Comparison of ENCODE assay signal across 9 cellular contexts in genomic region chr7:148564275-148564951, GRCh38. TPM values are rescaled to one million over a fixed set of nuclear protein-coding genes. Genes with fewer than 3 reads are reported as not detected.
DNase-seq lines count a peak whose midpoint lies in the region; ATAC-seq and TF ChIP-seq lines count a peak whose summit lies in the region.
"Not testable (repeated sequence)": the region's sequence is repeated elsewhere in the genome, so short reads cannot be mapped to it uniquely, and the experiment has no call there.
"Had no signal": no experiment of that assay in that cellular context is flagged by ENCODE, and none has a peak within 500 bp of the region (broad histone marks: within the 10 kb centered on the region; RNA-seq: fewer than 3 reads in every experiment).

No MANE protein-coding gene starts in this region.

- H3K4me3 ChIP-seq in GM12864 (ENCODE audit: low read depth, low read length): not testable (repeated sequence)
- H3K4me3 ChIP-seq in effector memory CD4-positive, alpha-beta T cell (ENCODE audit: insufficient read depth, low read depth, low read length, poor library complexity, severe bottlenecking): peak overlapping the region; percentile 11
- H3K4me3 ChIP-seq in mesenchymal stem cell (ENCODE audit: insufficient read depth in 1 of 2, low read depth in 1 of 2, low read length in 2 of 2): peak overlapping the region in 1 of 2 experiments; percentile 48

- not testable (repeated sequence) for TF ChIP-seq CTCF in GM12864 (IDR thresholded peaks at IDR 0.05; ENCODE audit: low read depth, low read length, missing control alignments)

- H2BK5ac ChIP-seq in mesenchymal stem cell (ENCODE audit: low read depth, low read length, poor library complexity, severe bottlenecking): not testable (repeated sequence)

- not testable (repeated sequence) for H3K14ac ChIP-seq in mesenchymal stem cell (ENCODE audit: low read length in 2 of 2)

- not testable (repeated sequence) for H2BK15ac ChIP-seq in mesenchymal stem cell (ENCODE audit: low read depth, poor library complexity, severe bottlenecking)

- H3K27me3 ChIP-seq in effector memory CD4-positive, alpha-beta T cell (replicated peaks; ENCODE audit: control insufficient read depth, insufficient read depth, low read length, poor library complexity, severe bottlenecking); mesenchymal stem cell (ENCODE audit: control insufficient read depth in 1 of 2, insufficient read depth in 1 of 2, low read length in 2 of 2): not testable (repeated sequence)

- H3K9ac ChIP-seq in mesenchymal stem cell (ENCODE audit: low read length): peak overlapping the region; percentile 76

- peak overlapping the region; percentile 29 for H3K4me3 Mint-ChIP-seq in activated CD4-positive, alpha-beta memory T cell treated with anti-CD3 and anti-CD28 coated beads, Interleukin-2, amount 10 ng/mL, durations not matched to agents 7 days and 5 days

- not testable (repeated sequence) for H3K18ac ChIP-seq in mesenchymal stem cell (ENCODE audit: low read depth in 1 of 2, low read length in 2 of 2)

- not testable (repeated sequence) for H3K23ac ChIP-seq in mesenchymal stem cell (ENCODE audit: low read length in 2 of 2)

- ATAC-seq in GM21447 (IDR thresholded peaks at IDR 0.05; ENCODE audit: unreplicated experiment): peak; percentile 81
- ATAC-seq in HG03108 (IDR thresholded peaks at IDR 0.05; ENCODE audit: unreplicated experiment): peak; percentile 83

- not testable (repeated sequence) for H2BK12ac ChIP-seq in mesenchymal stem cell (ENCODE audit: low read length in 2 of 2)

- H3K27me3 Mint-ChIP-seq in activated CD4-positive, alpha-beta memory T cell treated with anti-CD3 and anti-CD28 coated beads, Interleukin-2, amount 10 ng/mL, durations not matched to agents 7 days and 5 days: not testable (repeated sequence)

- peaks cover 22% of the 10 kb centered on the region for H3K4me1 Mint-ChIP-seq in activated CD4-positive, alpha-beta memory T cell treated with anti-CD3 and anti-CD28 coated beads, Interleukin-2, amount 10 ng/mL, durations not matched to agents 7 days and 5 days

- H3K36me3 ChIP-seq in effector memory CD4-positive, alpha-beta T cell (ENCODE audit: control insufficient read depth, insufficient read depth, low read length); mesenchymal stem cell (ENCODE audit: control insufficient read depth in 1 of 2, insufficient read depth in 2 of 2, low read depth in 1 of 2, low read length in 2 of 2): not testable (repeated sequence)

- H2AFZ ChIP-seq in mesenchymal stem cell (ENCODE audit: low read depth, low read length): not testable (repeated sequence)

- H3K9me3 ChIP-seq in effector memory CD4-positive, alpha-beta T cell (ENCODE audit: control insufficient read depth, low read length): not testable (repeated sequence)
- peaks cover 18% of the 10 kb centered on the region for H3K9me3 ChIP-seq in mesenchymal stem cell (ENCODE audit: control insufficient read depth, low read length)

- not testable (repeated sequence) for H4K8ac ChIP-seq in mesenchymal stem cell (ENCODE audit: low read length)

- CTCF ChIA-PET in activated CD4-positive, alpha-beta memory T cell treated with anti-CD3 and anti-CD28 coated beads, Interleukin-2, amount 10 ng/mL, durations not matched to agents 7 days and 5 days (lab: Charles Lee): interaction anchor here (0.8 to 4.3 kb wide), 6 partner anchors 11 to 441 kb away, joined by 3 to 36 read pairs (median 4); no protein-coding TSS in a partner anchor

- not testable (repeated sequence) for H3K4me2 ChIP-seq in mesenchymal stem cell (ENCODE audit: low read length, poor library complexity, severe bottlenecking)

- DNase-seq in GM12864 (ENCODE audit: low read depth) (peak; percentile 19), mesenchymal stem cell (peak; percentile 12)
- peak; percentile 70 for DNase-seq in NK-92 treated with Interleukin-12 subunit alpha and Interleukin-12 subunit beta, amount 100 ng/mL, for 24 hours (lab: John Stamatoyannopoulos, UW)
- peak; percentile 49 for DNase-seq in activated CD4-positive, alpha-beta memory T cell treated with anti-CD3 and anti-CD28 coated beads, Interleukin-2, amount 10 ng/mL, durations not matched to agents 7 days and 5 days
- not testable (repeated sequence) for DNase-seq in effector memory CD4-positive, alpha-beta T cell
- DNase-seq in stimulated activated CD8-positive, alpha-beta memory T cell treated with anti-CD3 and anti-CD28 coated beads, Interleukin-7, amount 100 ng/mL, for 48 hours (ENCODE audit: extremely low read depth in 1 of 2, low read depth in 1 of 2): peak; percentile 19 to 48

- H3K27ac Mint-ChIP-seq in activated CD4-positive, alpha-beta memory T cell treated with anti-CD3 and anti-CD28 coated beads, Interleukin-2, amount 10 ng/mL, durations not matched to agents 7 days and 5 days: peak overlapping the region; percentile 89

- not testable (repeated sequence) for H2AK5ac ChIP-seq in mesenchymal stem cell (ENCODE audit: low read length, severe bottlenecking)

- peaks cover 17% of the 10 kb centered on the region for H3K9me3 Mint-ChIP-seq in activated CD4-positive, alpha-beta memory T cell treated with anti-CD3 and anti-CD28 coated beads, Interleukin-2, amount 10 ng/mL, durations not matched to agents 7 days and 5 days

- not testable (repeated sequence) for H4K91ac ChIP-seq in mesenchymal stem cell (ENCODE audit: low read length)

- H3K36me3 Mint-ChIP-seq in activated CD4-positive, alpha-beta memory T cell treated with anti-CD3 and anti-CD28 coated beads, Interleukin-2, amount 10 ng/mL, durations not matched to agents 7 days and 5 days (ENCODE audit: low read depth): peaks cover 15% of the 10 kb centered on the region

- not testable (repeated sequence) for H3K4me1 ChIP-seq in effector memory CD4-positive, alpha-beta T cell (ENCODE audit: control insufficient read depth, insufficient read depth, low read length, poor library complexity, severe bottlenecking); mesenchymal stem cell (ENCODE audit: control insufficient read depth, insufficient read depth, low read depth, low read length)

- POLR2A ChIA-PET in activated CD4-positive, alpha-beta memory T cell treated with anti-CD3 and anti-CD28 coated beads, Interleukin-2, amount 10 ng/mL, durations not matched to agents 7 days and 5 days (lab: Charles Lee): interaction anchor here (0.6 to 1.8 kb wide), 9 partner anchors 9 to 502 kb away, joined by 3 to 5 read pairs (median 4); partner anchors contain the start of gene CUL1

- not testable (repeated sequence) for H2BK120ac ChIP-seq in mesenchymal stem cell (ENCODE audit: low read depth, low read length)

- WGBS in mesenchymal stem cell: 70% methylated on average over 3 of the region's 4 CpGs

- H3K79me1 ChIP-seq in mesenchymal stem cell (replicated peaks; ENCODE audit: low read length, poor library complexity, severe bottlenecking): not testable (repeated sequence)

- not testable (repeated sequence) for H3K27ac ChIP-seq in effector memory CD4-positive, alpha-beta T cell (ENCODE audit: insufficient read depth, low read length, poor library complexity, severe bottlenecking); mesenchymal stem cell (ENCODE audit: low read length, poor library complexity, severe bottlenecking)

- H3K4ac ChIP-seq in mesenchymal stem cell (ENCODE audit: low read depth in 1 of 2, low read length in 2 of 2): not testable (repeated sequence)

RNA-seq across cellular contexts. Expression of gene C7orf33, which starts 26.2 kb away (rescaled TPM):
- not detected for total RNA-seq in activated CD4-positive, alpha-beta memory T cell treated with anti-CD3 and anti-CD28 coated beads, Interleukin-2, amount 10 ng/mL, durations not matched to agents 7 days and 5 days
- not detected for polyA plus RNA-seq in mesenchymal stem cell (2013, experiment 1 of 2)
- polyA plus RNA-seq in mesenchymal stem cell (2013, experiment 2 of 2): not detected
- total RNA-seq: mucosa of gallbladder had no signal
